Comparison of ENCODE assay signal across 9 cellular contexts in genomic region chr16:56041556-56042140, GRCh38.
DNase-seq lines count a peak whose midpoint lies in the region; ATAC-seq, FAIRE-seq and TF ChIP-seq lines count a peak whose summit lies in the region.
"Had no signal": no experiment of that assay in that cellular context is flagged by ENCODE, and none has a peak within 500 bp of the region (broad histone marks: within the 10 kb centered on the region; RNA-seq: fewer than 3 reads in every experiment).

No MANE protein-coding gene starts in this region.

- no peak overlapping the region for H3K9ac ChIP-seq in kidney (ENCODE audit: low read length in 2 of 2)

- H3K36me3 ChIP-seq in kidney (ENCODE audit: control insufficient read depth in 1 of 2, insufficient read depth in 2 of 2, low read length in 2 of 2) (no peaks in the 10 kb centered on the region), upper lobe of left lung (no peaks in the 10 kb centered on the region)

- no peak overlapping the region for H3K4me3 ChIP-seq in A549
- no peak overlapping the region for H3K4me3 ChIP-seq in kidney (ENCODE audit: low read length in 2 of 2)
- H3K4me3 ChIP-seq in upper lobe of left lung = no peak overlapping the region

- CTCF ChIA-PET in A549 (lab: Yijun Ruan, JAX) = interaction anchor here (0.6 to 2.4 kb wide), 4 partner anchors 10 to 291 kb away, joined by 3 to 13 read pairs (median 3); no protein-coding TSS in a partner anchor

- H3K27ac ChIP-seq in A549 (no peak overlapping the region), kidney (ENCODE audit: low read depth in 2 of 2, low read length in 2 of 2) (no peak overlapping the region), upper lobe of left lung (no peak overlapping the region)

- intact Hi-C loops in kidney (cut with DNase I) = no loop called here

- no peaks in the 10 kb centered on the region for H3K4me1 ChIP-seq in A549
- no peaks in the 10 kb centered on the region for H3K4me1 ChIP-seq in kidney (ENCODE audit: control insufficient read depth in 1 of 2, insufficient read depth in 1 of 2, low read depth in 1 of 2, low read length in 2 of 2)
- H3K4me1 ChIP-seq in upper lobe of left lung = no peaks in the 10 kb centered on the region

- peak; percentile 6 to 36 for DNase-seq in A549 (ENCODE audit: low read depth in 1 of 2, low spot score in 1 of 2)
- peak; percentile 41 for DNase-seq in GM13976 (ENCODE audit: low spot score)
- DNase-seq in NCI-H2171 treated with DMSO at 0.1 percent for 48 hours (lab: John Stamatoyannopoulos, UW) = peak; percentile 50
- peak; percentile 2 for DNase-seq in activated T-helper 9 cell treated with anti-CD3 and anti-CD28 coated beads, Interleukin-2, amount 50 U/mL, for 16 hours (ENCODE audit: low read depth)
- DNase-seq in kidney = no peak
- DNase-seq in upper lobe of left lung = no peak

- 31% methylated on average over 4 of the region's 4 CpGs for WGBS in A549 (ENCODE audit: missing lambda C conversion rate)
- WGBS in upper lobe of left lung, 2 donors = 46 to 52% methylated on average over 1 to 4 of the region's 4 CpGs

- peak in 1 of 2 experiments; percentile 50; a peak in 2 of 5 replicates for TF ChIP-seq RAD21 in A549 (conservative IDR thresholded peaks at IDR 0.05 in 1 of 2, IDR thresholded peaks at IDR 0.05 in 1 of 2)

- H3K4me2 ChIP-seq in A549 = no peak overlapping the region

- TF ChIP-seq EP300 in A549 (IDR thresholded peaks at IDR 0.05) = no peak
- no peak for TF ChIP-seq EP300 in upper lobe of left lung (IDR thresholded peaks at IDR 0.05)

- no peak for TF ChIP-seq CTCF in A549 (IDR thresholded peaks at IDR 0.05)
- peak; percentile 47 for TF ChIP-seq CTCF in GM13976 (IDR thresholded peaks at IDR 0.05; ENCODE audit: borderline replicate concordance, control extremely low read depth, extremely low read depth, insufficient read depth, missing control alignments)
- TF ChIP-seq CTCF in kidney (IDR thresholded peaks at IDR 0.05; ENCODE audit: borderline replicate concordance, extremely low read depth, insufficient read depth) = peak; percentile 31
- TF ChIP-seq CTCF in upper lobe of left lung (IDR thresholded peaks at IDR 0.05) = peak in 3 of 6 experiments; percentile 21 to 48 (median 38)

- FAIRE-seq in A549 (lab: Jason Lieb, UNC) (no peak), kidney (lab: Jason Lieb, UNC) (no peak)
- FAIRE-seq: astrocyte had no signal

- TF ChIP-seq POLR2A in A549 (IDR thresholded peaks at IDR 0.05; ENCODE audit: low read length) (no peak), upper lobe of left lung (IDR thresholded peaks at IDR 0.05) (no peak)

- ATAC-seq in A549 (peak; percentile 77 to 88), upper lobe of left lung (ENCODE audit: low FRiP score in 2 of 2) (peak; percentile 57 to 69), GM18519 (IDR thresholded peaks at IDR 0.05; ENCODE audit: low FRiP score, unreplicated experiment) (no peak), GM19467 (IDR thresholded peaks at IDR 0.05; ENCODE audit: unreplicated experiment) (no peak)

- H3K9me3 ChIP-seq in A549 (no peaks in the 10 kb centered on the region), kidney (ENCODE audit: control insufficient read depth in 1 of 2, low read length in 2 of 2) (no peaks in the 10 kb centered on the region), upper lobe of left lung (peaks cover 0 to 6% (median 2%) of the 10 kb centered on the region in 4 donors)

- no peaks in the 10 kb centered on the region for H3K27me3 ChIP-seq in upper lobe of left lung

- in situ Hi-C loops in GM13976 (cut with MboI; ENCODE audit: low sequenced_read_pairs, unreplicated experiment) = loop anchor here (25.0 kb wide), 1 partner anchor 271 kb away; no protein-coding TSS in a partner anchor

- POLR2A ChIA-PET in A549 (lab: Yijun Ruan, JAX) = no interaction called here

TF ChIP-seq in A549, 52 proteins besides CTCF, POLR2A, EP300 and RAD21:
- no peak for TF ChIP-seq HEYL (CRISPR knock-in tag; IDR thresholded peaks at IDR 0.05)
- no peak for TF ChIP-seq REST (IDR thresholded peaks at IDR 0.05)
- TF ChIP-seq KDM5A (IDR thresholded peaks at IDR 0.05) = no peak
- no peak for TF ChIP-seq HOXB13 (CRISPR knock-in tag; IDR thresholded peaks at IDR 0.05; ENCODE audit: low read depth)
- no peak for TF ChIP-seq HOXA7 (CRISPR knock-in tag; IDR thresholded peaks at IDR 0.05)
- no peak for TF ChIP-seq NFE2L2 (conservative IDR thresholded peaks at IDR 0.05; ENCODE audit: low read length)
- no peak for TF ChIP-seq FOSL2 (IDR thresholded peaks at IDR 0.05)
- no peak for TF ChIP-seq FOSL2 (CRISPR knock-in tag; IDR thresholded peaks at IDR 0.05)
- TF ChIP-seq PBX3 (IDR thresholded peaks at IDR 0.05) = no peak
- no peak for TF ChIP-seq ZC3H11A (IDR thresholded peaks at IDR 0.05)
- no peak for TF ChIP-seq SMC3 (IDR thresholded peaks at IDR 0.05)
- TF ChIP-seq RARB (CRISPR knock-in tag; IDR thresholded peaks at IDR 0.05) = no peak
- no peak for TF ChIP-seq NR3C1 (IDR thresholded peaks at IDR 0.05)

Comparison
In these comparisons a context has a peak if more than half of its experiments do, and no peak if none do; other contexts are left out.
1. ATAC-seq: peak in A549 (2 of 2) and upper lobe of left lung (2 of 2); none in GM18519 (single experiment) and GM19467 (single experiment).
2. DNase-seq: peak in A549 (2 of 2), GM13976 (single experiment), NCI-H2171 treated with DMSO at 0.1 percent for 48 hours (single experiment) and activated T-helper 9 cell treated with anti-CD3 and anti-CD28 coated beads, Interleukin-2, amount 50 U/mL, for 16 hours (single experiment); none in kidney (single experiment) and upper lobe of left lung (0 of 2).